ENCODE assay signal across 9 cellular contexts in genomic region chr6:117829594-117830319, GRCh38.
A peak's percentile ranks its signal among the peaks of the same experiment; 100 is the strongest.
DNase-seq lines count a peak whose midpoint lies in the region; ATAC-seq, FAIRE-seq and TF ChIP-seq lines count a peak whose summit lies in the region.
"Had no signal": no experiment of that assay in that cellular context is flagged by ENCODE, and none has a peak within 500 bp of the region (broad histone marks: within the 10 kb centered on the region; RNA-seq: fewer than 3 reads in every experiment).

No MANE protein-coding gene starts in this region.

- no peaks in the 10 kb centered on the region for H3K9me3 Mint-ChIP-seq in MCF 10A (ENCODE audit: unreplicated experiment)

- CTCF ChIA-PET in MCF 10A (lab: Yijun Ruan, JAX): interaction anchor here (0.5 to 3.4 kb wide), 31 partner anchors 9 to 1090 kb away, joined by 3 to 20 read pairs (median 3); no protein-coding TSS in a partner anchor

- peaks cover 90% of the 10 kb centered on the region for H3K27me3 Mint-ChIP-seq in MCF 10A (ENCODE audit: insufficient read depth, unreplicated experiment)

- H3K27me3 ChIP-seq in breast epithelium: no peaks in the 10 kb centered on the region
- H3K27me3 ChIP-seq in bronchial epithelial cell (ENCODE audit: control insufficient read depth, insufficient read depth, low read length): no peaks in the 10 kb centered on the region
- H3K27me3 ChIP-seq in neuronal stem cell (ENCODE audit: control insufficient read depth in 3 of 3, insufficient read depth in 3 of 3, low read depth in 1 of 3, low read length in 3 of 3): peaks cover 0 to 8% (median 0%) of the 10 kb centered on the region in 3 experiments

- H4K8ac ChIP-seq in neuronal stem cell (ENCODE audit: low read depth, low read length): no peak overlapping the region

- H2BK120ac ChIP-seq in neuronal stem cell (ENCODE audit: low read depth, low read length): no peak overlapping the region

- no peak overlapping the region for H3K14ac ChIP-seq in neuronal stem cell (ENCODE audit: low read length)

- H3K9me3 ChIP-seq in breast epithelium: no peaks in the 10 kb centered on the region
- H3K9me3 ChIP-seq in neuronal stem cell (replicated peaks in 1 of 2; ENCODE audit: control insufficient read depth in 2 of 2, insufficient read depth in 1 of 2, low read depth in 1 of 2, low read length in 2 of 2): no peaks in the 10 kb centered on the region

- no peak overlapping the region for H3K18ac ChIP-seq in neuronal stem cell (ENCODE audit: low read length)

- no CpG with 5 or more reads among the region's 8 CpGs for WGBS in neuronal stem cell (ENCODE audit: extremely low coverage in 2 of 2, insufficient read length in 2 of 2, insufficient replicate concordance in 1 of 2), 2 donors

- no TSS peak for BruUV-seq in MCF 10A (replicated peaks; lab: Mats Ljungman, UMichigan)

- no peak for ATAC-seq in GM21825 (IDR thresholded peaks at IDR 0.05; ENCODE audit: unreplicated experiment)

- peak overlapping the region; percentile 37 for H3K4me3 Mint-ChIP-seq in MCF 10A (ENCODE audit: unreplicated experiment)
- H3K4me3 Mint-ChIP-seq: activated naive CD8-positive, alpha-beta T cell treated with anti-CD3 and anti-CD28 coated beads, Interleukin-2, amount 10 ng/mL, durations not matched to agents 7 days and 5 days had no signal

- peak overlapping the region; percentile 92 for H2AFZ ChIP-seq in neuronal stem cell (ENCODE audit: low read length)

- H3K4me1 ChIP-seq in breast epithelium: no peaks in the 10 kb centered on the region
- H3K4me1 ChIP-seq in neuronal stem cell (ENCODE audit: control insufficient read depth in 2 of 2, insufficient read depth in 1 of 2, low read depth in 1 of 2, low read length in 2 of 2): peaks cover 0 to 2% of the 10 kb centered on the region in 2 donors

- H3K79me1 ChIP-seq in neuronal stem cell (ENCODE audit: low read depth, low read length): no peaks in the 10 kb centered on the region

- no peak overlapping the region for H3K4ac ChIP-seq in neuronal stem cell (ENCODE audit: low read length)

- H3K36me3 ChIP-seq in breast epithelium (no peaks in the 10 kb centered on the region), bronchial epithelial cell (ENCODE audit: control insufficient read depth, insufficient read depth, low read length) (no peaks in the 10 kb centered on the region), neuronal stem cell (replicated peaks in 1 of 2; ENCODE audit: control insufficient read depth in 2 of 2, insufficient read depth in 2 of 2, low read length in 2 of 2) (no peaks in the 10 kb centered on the region)

- H3K27ac Mint-ChIP-seq in MCF 10A (ENCODE audit: low read depth, unreplicated experiment): no peak overlapping the region
- H3K27ac Mint-ChIP-seq: activated naive CD8-positive, alpha-beta T cell treated with anti-CD3 and anti-CD28 coated beads, Interleukin-2, amount 10 ng/mL, durations not matched to agents 7 days and 5 days had no signal

- H3K27ac ChIP-seq in breast epithelium (no peak overlapping the region), neuronal stem cell (replicated peaks; ENCODE audit: low read length) (no peak overlapping the region)

- FAIRE-seq in bronchial epithelial cell (lab: Jason Lieb, UNC): no peak

- H3K9ac ChIP-seq in neuronal stem cell (ENCODE audit: low read depth, low read length, poor library complexity): no peak overlapping the region

- no peak overlapping the region for H4K91ac ChIP-seq in neuronal stem cell (ENCODE audit: low read depth, low read length, poor library complexity)

- DNase-seq in MCF 10A (ENCODE audit: unreplicated experiment) (peak; percentile 59), breast epithelium (ENCODE audit: low spot score in 2 of 2) (no peak), LNCaP clone FGC (ENCODE audit: low read depth) (peak; percentile 3), bronchial epithelial cell (ENCODE audit: low read depth) (peak; percentile 23), neuronal stem cell (ENCODE audit: low spot score) (peak; percentile 54)
- DNase-seq in NK-92 treated with Interleukin-12 subunit alpha and Interleukin-12 subunit beta, amount 100 ng/mL, for 24 hours (lab: John Stamatoyannopoulos, UW): no peak
- no peak for DNase-seq in activated T-cell treated with anti-CD3 and anti-CD28 coated beads, Interleukin-2, amount 50 U/mL, for 1 hour
- DNase-seq: activated naive CD8-positive, alpha-beta T cell treated with anti-CD3 and anti-CD28 coated beads, Interleukin-2, amount 10 ng/mL, durations not matched to agents 7 days and 5 days had no signal

- H3K4me1 Mint-ChIP-seq in MCF 10A (ENCODE audit: insufficient read depth, unreplicated experiment): peaks cover 4% of the 10 kb centered on the region
- H3K4me1 Mint-ChIP-seq: activated naive CD8-positive, alpha-beta T cell treated with anti-CD3 and anti-CD28 coated beads, Interleukin-2, amount 10 ng/mL, durations not matched to agents 7 days and 5 days had no signal

- no peak overlapping the region for H3K23ac ChIP-seq in neuronal stem cell (ENCODE audit: low read depth, low read length, poor library complexity)

- no peak for TF ChIP-seq POLR2A in breast epithelium (IDR thresholded peaks at IDR 0.05)

- TF ChIP-seq CTCF in MCF 10A (IDR thresholded peaks at IDR 0.05; ENCODE audit: unreplicated experiment): peak; percentile 52
- no peak for TF ChIP-seq CTCF in breast epithelium (IDR thresholded peaks at IDR 0.05)
- peak; percentile 62 for TF ChIP-seq CTCF in LNCaP clone FGC (IDR thresholded peaks at IDR 0.05; ENCODE audit: control insufficient read depth, extremely low read depth, insufficient read depth)
- peak; percentile 53 for TF ChIP-seq CTCF in bronchial epithelial cell (IDR thresholded peaks at IDR 0.05; ENCODE audit: insufficient read depth, low read length, severe bottlenecking)

- peak overlapping the region; percentile 30 for H3K4me2 ChIP-seq in neuronal stem cell (ENCODE audit: insufficient read depth, low read length, poor library complexity, severe bottlenecking)

- H3K4me3 ChIP-seq in breast epithelium (no peak overlapping the region), LNCaP clone FGC (ENCODE audit: low read depth, low read length) (peak overlapping the region; percentile 33), bronchial epithelial cell (ENCODE audit: low read depth, low read length) (no peak overlapping the region), neuronal stem cell (ENCODE audit: low read length in 2 of 2) (peak overlapping the region; percentile 53 to 87)

- no peak overlapping the region for H2AK5ac ChIP-seq in neuronal stem cell (ENCODE audit: low read depth, low read length)

- intact Hi-C loops in MCF 10A (cut with micrococcal nuclease): loop anchor here (2.0 to 5.0 kb wide), 5 partner anchors 227 to 857 kb away; partner anchors contain the start of gene GOPC
- intact Hi-C loops in breast epithelium (cut with DNase I; ENCODE audit: low total_unique reads): no loop called here

- no peak overlapping the region for H2BK15ac ChIP-seq in neuronal stem cell (ENCODE audit: low read length)

- H2BK5ac ChIP-seq in neuronal stem cell (ENCODE audit: low read length): no peak overlapping the region

- H2BK12ac ChIP-seq in neuronal stem cell (ENCODE audit: low read length): no peak overlapping the region

- H3K36me3 Mint-ChIP-seq in MCF 10A (ENCODE audit: insufficient read depth, unreplicated experiment): no peaks in the 10 kb centered on the region
- H3K36me3 Mint-ChIP-seq: activated naive CD8-positive, alpha-beta T cell treated with anti-CD3 and anti-CD28 coated beads, Interleukin-2, amount 10 ng/mL, durations not matched to agents 7 days and 5 days had no signal

- POLR2A ChIA-PET in MCF 10A (lab: Yijun Ruan, JAX): no interaction called here

Comparison
In these comparisons a context has a peak if more than half of its experiments do, and no peak if none do; other contexts are left out.
1. DNase-seq: peak in MCF 10A (single experiment), LNCaP clone FGC (single experiment), bronchial epithelial cell (single experiment) and neuronal stem cell (single experiment); none in breast epithelium (0 of 2), NK-92 treated with Interleukin-12 subunit alpha and Interleukin-12 subunit beta, amount 100 ng/mL, for 24 hours (single experiment) and activated T-cell treated with anti-CD3 and anti-CD28 coated beads, Interleukin-2, amount 50 U/mL, for 1 hour (single experiment).
2. CTCF ChIP-seq: peak in MCF 10A (single experiment), LNCaP clone FGC (single experiment) and bronchial epithelial cell (single experiment); none in breast epithelium (0 of 3).
3. H3K4me3 ChIP-seq: peak in LNCaP clone FGC (single experiment) and neuronal stem cell (2 of 2); none in breast epithelium (0 of 3) and bronchial epithelial cell (single experiment).